9 cellular contexts compared by ENCODE assay signal in genomic region chr7:117072620-117073118, GRCh38.
DNase-seq lines count a peak whose midpoint lies in the region; FAIRE-seq and TF ChIP-seq lines count a peak whose summit lies in the region.
"Had no signal": no experiment of that assay in that cellular context is flagged by ENCODE, and none has a peak within 500 bp of the region (broad histone marks: within the 10 kb centered on the region; RNA-seq: fewer than 3 reads in every experiment).

No MANE protein-coding gene starts in this region.

- H3K27me3 ChIP-seq in HAP-1 (ENCODE audit: low read depth) = no peaks in the 10 kb centered on the region

- in situ Hi-C loops in HAP-1 (cut with MboI; ENCODE audit: low sequenced_read_pairs) = no loop called here

- intact Hi-C loops in dendritic cell treated with granulocyte-macrophage colony-stimulating factor and Interleukin-4, amounts not matched to agents 40 ng/mL and 50 ng/mL, for 4 days (cut with micrococcal nuclease) = no loop called here

- H3K4me3 ChIP-seq in HAP-1 = no peak overlapping the region

- no peaks in the 10 kb centered on the region for H3K27me3 Mint-ChIP-seq in dendritic cell treated with granulocyte-macrophage colony-stimulating factor and Interleukin-4, amounts not matched to agents 40 ng/mL and 50 ng/mL, for 4 days
- H3K27me3 Mint-ChIP-seq in nephron (ENCODE audit: low read depth) = no peaks in the 10 kb centered on the region
- H3K27me3 Mint-ChIP-seq in type B pancreatic cell = no peaks in the 10 kb centered on the region

- H3K4me3 Mint-ChIP-seq in dendritic cell treated with granulocyte-macrophage colony-stimulating factor and Interleukin-4, amounts not matched to agents 40 ng/mL and 50 ng/mL, for 4 days = peak overlapping the region; percentile 56
- H3K4me3 Mint-ChIP-seq in nephron (no peak overlapping the region), type B pancreatic cell (no peak overlapping the region)
- H3K4me3 Mint-ChIP-seq: T-helper 1 cell treated with Interleukin-12 subunit alpha and Interleukin-12 subunit beta and Interleukin-4 antibody, amounts not matched to agents 30 μg/mL and 1 μg/mL, for 36 hours had no signal

- H3K4me1 Mint-ChIP-seq in dendritic cell treated with granulocyte-macrophage colony-stimulating factor and Interleukin-4, amounts not matched to agents 40 ng/mL and 50 ng/mL, for 4 days (ENCODE audit: low read depth) = peaks cover 20% of the 10 kb centered on the region
- peaks cover 56% of the 10 kb centered on the region for H3K4me1 Mint-ChIP-seq in nephron
- peaks cover 31% of the 10 kb centered on the region for H3K4me1 Mint-ChIP-seq in type B pancreatic cell (ENCODE audit: unreplicated experiment)

- no peaks in the 10 kb centered on the region for H3K4me1 ChIP-seq in HAP-1

- peak overlapping the region; percentile 87 for H3K27ac Mint-ChIP-seq in dendritic cell treated with granulocyte-macrophage colony-stimulating factor and Interleukin-4, amounts not matched to agents 40 ng/mL and 50 ng/mL, for 4 days
- H3K27ac Mint-ChIP-seq in nephron (peak overlapping the region; percentile 51 to 62 (median 53)), type B pancreatic cell (no peak overlapping the region)
- H3K27ac Mint-ChIP-seq: T-helper 1 cell treated with Interleukin-12 subunit alpha and Interleukin-12 subunit beta and Interleukin-4 antibody, amounts not matched to agents 30 μg/mL and 1 μg/mL, for 36 hours had no signal

- H3K9me3 Mint-ChIP-seq in dendritic cell treated with granulocyte-macrophage colony-stimulating factor and Interleukin-4, amounts not matched to agents 40 ng/mL and 50 ng/mL, for 4 days = peaks cover 10% of the 10 kb centered on the region
- H3K9me3 Mint-ChIP-seq in nephron (no peaks in the 10 kb centered on the region), type B pancreatic cell (peaks cover 5% of the 10 kb centered on the region)

- no peaks in the 10 kb centered on the region for H3K36me3 ChIP-seq in HAP-1 (replicated peaks)

- peak; percentile 74 for DNase-seq in DMS153 (lab: John Stamatoyannopoulos, UW)
- DNase-seq in NCI-H2029 (lab: John Stamatoyannopoulos, UW) = peak; percentile 79
- DNase-seq in stimulated activated naive CD4-positive, alpha-beta T cell (lab: John Stamatoyannopoulos, UW) = no peak
- no peak for DNase-seq in type B pancreatic cell (ENCODE audit: extremely low spot score, unreplicated experiment)
- DNase-seq in HTR-8/SVneo (ENCODE audit: insufficient read length, low spot score) = no peak
- no peak for DNase-seq in HAP-1 (ENCODE audit: low spot score in 2 of 2)

- TF ChIP-seq CTCF in nephron (IDR thresholded peaks at IDR 0.05; ENCODE audit: unreplicated experiment in 3 of 3) (no peak), type B pancreatic cell (conservative IDR thresholded peaks at IDR 0.05) (no peak)

- no peak for FAIRE-seq in HTR-8/SVneo (lab: Jason Lieb, UNC)

- no peaks in the 10 kb centered on the region for H3K9me3 ChIP-seq in HAP-1

- peaks cover 5% of the 10 kb centered on the region for H3K36me3 Mint-ChIP-seq in dendritic cell treated with granulocyte-macrophage colony-stimulating factor and Interleukin-4, amounts not matched to agents 40 ng/mL and 50 ng/mL, for 4 days (ENCODE audit: low read depth)
- H3K36me3 Mint-ChIP-seq in nephron (ENCODE audit: low read depth) (no peaks in the 10 kb centered on the region), type B pancreatic cell (no peaks in the 10 kb centered on the region)

Comparison
In these comparisons a context has a peak if more than half of its experiments do, and no peak if none do; other contexts are left out.
1. DNase-seq: peak in DMS153 (single experiment) and NCI-H2029 (single experiment); none in stimulated activated naive CD4-positive, alpha-beta T cell (0 of 6), type B pancreatic cell (single experiment), HTR-8/SVneo (single experiment) and HAP-1 (0 of 2).